Comparison of ENCODE assay signal across 8 cellular contexts in the genomic region with DNA sequence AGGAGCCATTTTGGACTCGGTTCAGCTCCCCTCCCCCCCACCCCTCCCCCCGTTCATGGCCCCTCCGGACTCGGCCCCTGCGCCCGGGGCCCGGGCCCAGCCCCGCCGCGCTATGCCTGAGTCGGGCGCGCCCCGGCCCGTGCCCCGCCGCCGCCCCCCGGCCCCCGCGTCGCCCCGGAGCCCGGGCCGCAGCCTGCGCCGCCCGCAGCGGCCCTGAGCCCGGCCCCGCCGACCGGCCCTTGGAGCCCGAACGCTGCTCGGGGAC. TPM values are rescaled to one million over a fixed set of nuclear protein-coding genes. Genes with fewer than 3 reads are reported as not detected.
DNase-seq lines count a peak whose midpoint lies in the region; ATAC-seq and TF ChIP-seq lines count a peak whose summit lies in the region.

No MANE protein-coding gene starts in this region.

- peaks cover 12 to 30% (median 21%) of the 10 kb centered on the region in 3 donors for H3K4me1 Mint-ChIP-seq in T-cell

- 0 to 1% methylated on average over 2 to 30 of the region's 36 CpGs for WGBS in GM23248 (ENCODE audit: low coverage in 1 of 2, low lambda C conversion rate in 2 of 2, missing lambda C conversion rate in 2 of 2), 2 experiments
- 1% methylated on average over 36 of the region's 36 CpGs for WGBS in right cardiac atrium
- 0 to 2% (median 1%) methylated on average over 8 to 36 of the region's 36 CpGs for whole genome bisulfite sequencing in spleen, 5 donors

- CTCF ChIA-PET in T-cell (lab: Charles Lee), result no interaction called here

- peaks cover 4% of the 10 kb centered on the region; the same call in 1 of the 2 replicates for H3F3A ChIP-seq in GM23248 (ENCODE audit: insufficient read depth)

- no peaks in the 10 kb centered on the region for H3K79me2 ChIP-seq in GM23248 (ENCODE audit: insufficient read depth)

- in situ Hi-C loops in GM23248 (cut with MboI), result no loop called here

- no peaks in the 10 kb centered on the region for H3K27me3 ChIP-seq in GM23248 (replicated peaks; ENCODE audit: insufficient read depth)
- no peaks in the 10 kb centered on the region for H3K27me3 ChIP-seq in right cardiac atrium (ENCODE audit: control insufficient read depth, insufficient read depth)
- peaks cover 0 to 37% (median 10%) of the 10 kb centered on the region in 7 donors for H3K27me3 ChIP-seq in spleen (replicated peaks in 1 of 7)

- H3K36me3 ChIP-seq in GM23248 (ENCODE audit: low read depth) (no peaks in the 10 kb centered on the region), spleen (no peaks in the 10 kb centered on the region)

- H3K27me3 Mint-ChIP-seq in T-cell, result peaks cover 0 to 5% of the 10 kb centered on the region in 2 donors

- H3K9me3 ChIP-seq in GM23248 (ENCODE audit: low read depth) (no peaks in the 10 kb centered on the region), right cardiac atrium (ENCODE audit: control insufficient read depth, low read length) (no peaks in the 10 kb centered on the region), spleen (no peaks in the 10 kb centered on the region)

- H3K9me3 Mint-ChIP-seq in T-cell, result peaks cover 0 to 6% (median 6%) of the 10 kb centered on the region in 3 donors

- no peak overlapping the region for H2AFZ ChIP-seq in GM23248

- TF ChIP-seq CTCF in spleen (IDR thresholded peaks at IDR 0.05 in 8 of 11, conservative IDR thresholded peaks at IDR 0.05 in 3 of 11), result no peak

- H3K9me2 ChIP-seq in GM23248 (ENCODE audit: insufficient read depth), result no peaks in the 10 kb centered on the region

- peak overlapping the region; percentile 85 for H3K4me2 ChIP-seq in GM23248 (ENCODE audit: unreplicated experiment)

- ATAC-seq in T-cell (replicated peaks in 1 of 4) (no peak), right cardiac atrium (no peak)

- H3K4me3 Mint-ChIP-seq in T-cell, result peak overlapping the region; percentile 77 to 97 (median 83)

- no peak overlapping the region for H3K27ac Mint-ChIP-seq in T-cell

- POLR2A ChIA-PET in T-cell (lab: Charles Lee), result interaction anchor here in 1 of 2 donors (0.5 kb wide), 1 partner anchor 339 kb away, joined by 3 read pairs; no protein-coding TSS in a partner anchor

- H4K20me1 ChIP-seq in GM23248 (ENCODE audit: insufficient read depth), result no peaks in the 10 kb centered on the region

- no peaks in the 10 kb centered on the region for H3K4me1 ChIP-seq in GM23248 (ENCODE audit: insufficient read depth)
- H3K4me1 ChIP-seq in right cardiac atrium (ENCODE audit: control insufficient read depth, insufficient read depth, low read length), result peaks cover 13% of the 10 kb centered on the region
- H3K4me1 ChIP-seq in spleen, result peaks cover 10 to 54% (median 39%) of the 10 kb centered on the region in 6 donors

- intact Hi-C loops in right cardiac atrium (cut with DNase I) (no loop called here), spleen (cut with DNase I; ENCODE audit: low total_unique reads) (no loop called here)

- H3K27ac ChIP-seq in GM23248 (no peak overlapping the region), right cardiac atrium (ENCODE audit: low read length) (peak overlapping the region; percentile 92), spleen (peak overlapping the region in 7 of 8 donors; percentile 77 to 86 (median 81))

- no peak for TF ChIP-seq POLR2A in spleen (IDR thresholded peaks at IDR 0.05)

- H3K36me3 Mint-ChIP-seq in T-cell, result no peaks in the 10 kb centered on the region

- H3K9ac ChIP-seq in GM23248, result peak overlapping the region; percentile 80

- DNase-seq in GM23248, result no peak
- peak in 1 of 34 experiments; percentile 4 for DNase-seq in T-cell
- no peak for DNase-seq in right cardiac atrium
- no peak for DNase-seq in spleen
- DNase-seq in activated gamma-delta T cell treated with Interleukin-2 at 50 U/mL for 16 hours, result no peak
- DNase-seq in HT-29 (ENCODE audit: low spot score), result no peak
- DNase-seq in GOT3 (lab: John Stamatoyannopoulos, UW), result no peak
- no peak for DNase-seq in NCI-H2081 (lab: John Stamatoyannopoulos, UW)

- H3K4me3 ChIP-seq in GM23248 (peak overlapping the region; percentile 79), right cardiac atrium (ENCODE audit: low read length) (peak overlapping the region; percentile 95), spleen (peak overlapping the region; percentile 70 to 97 (median 80))

RNA-seq across cellular contexts. Expression of gene ACVR2B, which starts 0.2 kb away (rescaled TPM):
- total RNA-seq in GM23248 (2014; rRNA removed; shearing (Covaris generic)), result 0.76 TPM in 2 replicates
- polyA plus RNA-seq in GM23248 (2016; fragmentation: Nextera tagmentation; extraction: Ambion mirVana), result 0.16 TPM in 2 replicates
- 10 to 100 TPM in 1 of 5 donors, 1 to 10 TPM in 4; 6.3 to 11.0 (median 8.1) TPM for total RNA-seq in T-cell
- total RNA-seq in right cardiac atrium, result 1 to 10 TPM; 5.0 to 6.2 (median 5.7) TPM
- polyA plus RNA-seq in right cardiac atrium, result 1.7 TPM
- 1 to 10 TPM; 4.0 to 8.4 (median 6.0) TPM for total RNA-seq in spleen
- polyA plus RNA-seq in spleen, result under 1 TPM; 0.28 to 0.67 (median 0.33) TPM
- 3.0 and 5.2 TPM in 2 replicates for total RNA-seq in HT-29 (2014; rRNA removed; shearing (Covaris generic))

RNA-seq across cellular contexts. Expression of gene EXOG, which starts 42.3 kb away (rescaled TPM):
- total RNA-seq in GM23248 (2014; rRNA removed; shearing (Covaris generic)), result 6.4 and 8.6 TPM in 2 replicates
- polyA plus RNA-seq in GM23248 (2016; fragmentation: Nextera tagmentation; extraction: Ambion mirVana) (8.2 and 9.0 TPM in 2 replicates), right cardiac atrium (22.4 TPM), spleen (1 to 10 TPM; 3.9 to 8.6 (median 8.2) TPM)
- total RNA-seq in T-cell (10 to 100 TPM; 21.5 to 24.8 (median 22.9) TPM), right cardiac atrium (10 to 100 TPM; 19.4 to 27.7 (median 24.6) TPM), spleen (10 to 100 TPM; 16.9 to 20.9 (median 19.2) TPM)
- 1.6 and 5.1 TPM in 2 replicates for total RNA-seq in HT-29 (2014; rRNA removed; shearing (Covaris generic))
